Comparison of ENCODE assay signal across 32 cellular contexts in the genomic region with DNA sequence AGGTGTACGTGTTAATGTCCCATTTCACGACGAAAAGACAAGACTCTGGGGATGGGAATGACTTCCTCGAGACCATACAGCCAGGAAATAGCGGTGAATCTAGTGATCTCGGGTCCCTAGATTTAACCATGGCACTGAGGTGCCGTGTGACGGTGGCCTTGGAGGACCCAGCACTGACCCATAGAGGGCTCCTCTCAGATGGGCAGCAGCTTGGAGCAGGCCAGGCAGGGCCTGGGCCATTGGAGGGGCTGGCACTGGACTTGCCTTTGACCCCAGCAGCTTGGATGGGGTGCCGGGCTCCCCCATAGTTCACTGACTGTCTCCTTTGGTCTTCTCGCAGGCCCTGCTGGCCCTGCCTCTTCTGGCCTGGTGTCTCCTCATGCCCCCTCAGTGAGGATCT. TPM values are rescaled to one million over a fixed set of nuclear protein-coding genes. Genes with fewer than 3 reads are reported as not detected.
"Had no signal": no experiment of that assay in that cellular context is flagged by ENCODE, and none has a peak within 500 bp of the region (broad histone marks: within the 10 kb centered on the region; RNA-seq: fewer than 3 reads in every experiment).

No MANE protein-coding gene starts in this region.

- H3K4me3 ChIP-seq: gastroesophageal sphincter, heart left ventricle, hepatocyte, left lung, mucosa of descending colon, neural progenitor cell, prostate gland, right atrium auricular region, sigmoid colon, thoracic aorta, tibial nerve, upper lobe of right lung, uterus had no signal

- H3K9me3 ChIP-seq: gastroesophageal sphincter, heart left ventricle, left lung, mucosa of descending colon, prostate gland, right atrium auricular region, sigmoid colon, thoracic aorta, tibial nerve, upper lobe of right lung, uterus had no signal

- H3K4me1 ChIP-seq: foreskin keratinocyte, gastroesophageal sphincter, heart left ventricle, left lung, prostate gland, right atrium auricular region, sigmoid colon, tibial nerve, upper lobe of right lung, uterus had no signal

- H3K36me3 Mint-ChIP-seq: mesothelial cell of epicardium; naive thymus-derived CD4-positive, alpha-beta T cell; neural progenitor cell; stimulated activated effector memory CD8-positive, alpha-beta T cell treated with anti-CD3 and anti-CD28 coated beads, Interleukin-12 subunit alpha, Interleukin-12 subunit beta, amount 100 ng/mL, for 72 hours had no signal

- ATAC-seq: effector memory CD8-positive, alpha-beta T cell; foreskin keratinocyte; gastroesophageal sphincter; heart left ventricle; left cardiac atrium; left lung; mucosa of descending colon; naive thymus-derived CD4-positive, alpha-beta T cell had no signal

- H3K27ac Mint-ChIP-seq: effector memory CD8-positive, alpha-beta T cell; mesothelial cell of epicardium; naive thymus-derived CD4-positive, alpha-beta T cell; nephron; neural progenitor cell; stimulated activated effector memory CD8-positive, alpha-beta T cell treated with anti-CD3 and anti-CD28 coated beads, Interleukin-12 subunit alpha, Interleukin-12 subunit beta, amount 100 ng/mL, for 72 hours; stimulated activated naive CD8-positive, alpha-beta T cell treated with anti-CD3 and anti-CD28 coated beads, Interleukin-15, Interleukin-2, amounts not matched to agents 100 ng/mL and 50 ng/mL, for 24 hours had no signal

- H3K4me3 Mint-ChIP-seq: effector memory CD8-positive, alpha-beta T cell; mesothelial cell of epicardium; naive thymus-derived CD4-positive, alpha-beta T cell; nephron; neural progenitor cell; stimulated activated effector memory CD8-positive, alpha-beta T cell treated with anti-CD3 and anti-CD28 coated beads, Interleukin-12 subunit alpha, Interleukin-12 subunit beta, amount 100 ng/mL, for 72 hours; stimulated activated naive CD8-positive, alpha-beta T cell treated with anti-CD3 and anti-CD28 coated beads, Interleukin-15, Interleukin-2, amounts not matched to agents 100 ng/mL and 50 ng/mL, for 24 hours had no signal

- H3K27me3 ChIP-seq: foreskin keratinocyte, hepatocyte, neural progenitor cell, right atrium auricular region, uterus had no signal

- DNase-seq: cortex of kidney; effector memory CD8-positive, alpha-beta T cell; foreskin keratinocyte; heart left ventricle; left cardiac atrium; left lung; mesenchymal stem cell; mucosa of descending colon; naive thymus-derived CD4-positive, alpha-beta T cell; nucleus accumbens; sigmoid colon; stimulated activated CD4-positive, alpha-beta T cell treated with anti-CD3 and anti-CD28 coated beads, Interleukin-2, amount 100 ng/mL, for 24 hours; stimulated activated CD4-positive, alpha-beta T cell treated with anti-CD3 and anti-CD28 coated beads, Interleukin-4, amount 100 ng/mL, for 24 hours; upper lobe of right lung; uterus had no signal

- H3K9ac ChIP-seq: neural progenitor cell had no signal

- H3K9me3 Mint-ChIP-seq: effector memory CD8-positive, alpha-beta T cell; mesothelial cell of epicardium; nephron; neural progenitor cell; stimulated activated effector memory CD8-positive, alpha-beta T cell treated with anti-CD3 and anti-CD28 coated beads, Interleukin-12 subunit alpha, Interleukin-12 subunit beta, amount 100 ng/mL, for 72 hours; stimulated activated naive CD8-positive, alpha-beta T cell treated with anti-CD3 and anti-CD28 coated beads, Interleukin-15, Interleukin-2, amounts not matched to agents 100 ng/mL and 50 ng/mL, for 24 hours had no signal

- H3K4me2 ChIP-seq: hepatocyte, neural progenitor cell had no signal

- H3K36me3 ChIP-seq: gastroesophageal sphincter, heart left ventricle, left lung, neural progenitor cell, prostate gland, right atrium auricular region, sigmoid colon, thoracic aorta, tibial nerve, upper lobe of right lung, uterus had no signal

- H2AFZ ChIP-seq: hepatocyte, neural progenitor cell had no signal

- H3K4me1 Mint-ChIP-seq: mesothelial cell of epicardium; naive thymus-derived CD4-positive, alpha-beta T cell; nephron; stimulated activated effector memory CD8-positive, alpha-beta T cell treated with anti-CD3 and anti-CD28 coated beads, Interleukin-12 subunit alpha, Interleukin-12 subunit beta, amount 100 ng/mL, for 72 hours had no signal

- H3K27ac ChIP-seq: foreskin keratinocyte, gastroesophageal sphincter, heart left ventricle, hepatocyte, left lung, neural progenitor cell, prostate gland, right atrium auricular region, sigmoid colon, thoracic aorta, tibial nerve, upper lobe of right lung, uterus had no signal

- H3K79me2 ChIP-seq: hepatocyte had no signal

RNA-seq across cellular contexts. Expression of gene TCL1B, which starts 5.4 kb away (rescaled TPM):
- total RNA-seq: dermis microvascular lymphatic vessel endothelial cell, foreskin keratinocyte, gastroesophageal sphincter, heart left ventricle, kidney epithelial cell, left cardiac atrium, left lung, lower leg skin, lung microvascular endothelial cell, mesothelial cell of epicardium, mucosa of descending colon, osteocyte, right atrium auricular region, sigmoid colon, thoracic aorta, tibial nerve, upper lobe of right lung had no signal
- polyA plus RNA-seq: esophagus; foreskin keratinocyte; heart left ventricle; hepatocyte; naive thymus-derived CD4-positive, alpha-beta T cell had no signal

RNA-seq across cellular contexts. Expression of gene TCL1A, which starts 22.3 kb away (rescaled TPM):
- total RNA-seq: dermis microvascular lymphatic vessel endothelial cell, foreskin keratinocyte, gastroesophageal sphincter, heart left ventricle, hepatocyte, kidney epithelial cell, left cardiac atrium, left lung, lower leg skin, lung microvascular endothelial cell, mesothelial cell of epicardium, osteocyte, sigmoid colon, thoracic aorta, tibial nerve, upper lobe of right lung had no signal
- polyA plus RNA-seq: esophagus, foreskin keratinocyte, hepatocyte had no signal
